ENCODE assay signal across 19 cellular contexts in genomic region chr7:121011401-121011800, GRCh38. TPM values are rescaled to one million over a fixed set of nuclear protein-coding genes. Genes with fewer than 3 reads are reported as not detected.
"Had no signal": no experiment of that assay in that cellular context is flagged by ENCODE, and none has a peak within 500 bp of the region (broad histone marks: within the 10 kb centered on the region; RNA-seq: fewer than 3 reads in every experiment).

No MANE protein-coding gene starts in this region.

- H3K9me3 ChIP-seq: MG63 had no signal

- H3K27me3 ChIP-seq: MG63 had no signal

- H3K36me3 ChIP-seq: MG63 had no signal

- DNase-seq: Karpas-422, KG1, MG63, NCI-H1092, NCI-H1105 treated with DMSO at 0.1 percent for 48 hours, NCI-H1417 treated with DMSO at 0.1 percent for 48 hours, NCI-H146, NCI-H1694 treated with DMSO at 0.1 percent for 48 hours, NCI-H1930, NCI-H2081, NCI-H2107, NCI-H2227 treated with DMSO at 0.1 percent for 48 hours, NCI-H510A, NCI-H524 treated with DMSO at 0.1 percent for 48 hours, NCI-H69, NCI-H774, SHP77 had no signal

- H3K4me3 ChIP-seq: MG63 had no signal

- H3K27ac ChIP-seq: RWPE1 had no signal

RNA-seq across cellular contexts. Expression of gene CPED1, which starts 22.9 kb away (rescaled TPM):
- total RNA-seq: HT-29 had no signal
